1 cellular context compared by ENCODE assay signal in genomic region chr19:14580623-14581237, GRCh38.
A peak's percentile ranks its signal among the peaks of the same experiment; 100 is the strongest.
TF ChIP-seq lines count a peak whose summit lies in the region.

No MANE protein-coding gene starts in this region.

TF ChIP-seq in H1, 55 proteins besides CTCF, POLR2A, EP300 and RAD21:
- TF ChIP-seq KDM1A (IDR thresholded peaks at IDR 0.05; ENCODE audit: borderline replicate concordance, low read length) (peak; percentile 92), BRCA1 (IDR thresholded peaks at IDR 0.05; ENCODE audit: low read depth, low read length) (no peak), HDAC2 (IDR thresholded peaks at IDR 0.05; ENCODE audit: borderline replicate concordance in 1 of 2, low read depth in 2 of 2, low read length in 2 of 2) (peak in 1 of 2 experiments; percentile 33; a peak in 1 of 4 replicates)
TF ChIP-seq in H1: peak in this region for 2.
